7 cellular contexts compared by ENCODE assay signal in genomic region chr2:97230848-97231585, GRCh38.
DNase-seq lines count a peak whose midpoint lies in the region; ATAC-seq, FAIRE-seq and TF ChIP-seq lines count a peak whose summit lies in the region.
"Not testable (repeated sequence)": the region's sequence is repeated elsewhere in the genome, so short reads cannot be mapped to it uniquely, and the experiment has no call there.

No MANE protein-coding gene starts in this region.

- not testable (repeated sequence) for H3K9ac ChIP-seq in Karpas-422 (ENCODE audit: low read length); endodermal cell (ENCODE audit: extremely low read depth, low read length, poor library complexity, severe bottlenecking); HepG2 (ENCODE audit: insufficient read depth, low read depth, low read length)

- H3K79me2 ChIP-seq in Karpas-422 (ENCODE audit: low read length); HepG2 (ENCODE audit: insufficient read depth, low read length): not testable (repeated sequence)

- ATAC-seq in WTC11; right cardiac atrium; HepG2; aorta (ENCODE audit: low FRiP score): not testable (repeated sequence)

- intact Hi-C loops in right cardiac atrium (cut with DNase I); HepG2 (cut with micrococcal nuclease; ENCODE audit: unreplicated experiment); posterior vena cava (cut with DNase I); aorta (cut with DNase I): not testable (repeated sequence)

- H3K4me1 ChIP-seq in Karpas-422 (ENCODE audit: low read length); endodermal cell (ENCODE audit: control insufficient read depth, insufficient read depth, low read length); right cardiac atrium (ENCODE audit: control insufficient read depth, insufficient read depth, low read length); HepG2 (ENCODE audit: insufficient read depth, low read length); aorta (ENCODE audit: control insufficient read depth in 1 of 2, insufficient read depth in 2 of 2, low read length in 2 of 2): not testable (repeated sequence)

- not testable (repeated sequence) for H3K9me3 ChIP-seq in Karpas-422 (ENCODE audit: low read length); endodermal cell (ENCODE audit: control insufficient read depth, low read length); right cardiac atrium (ENCODE audit: control insufficient read depth, low read length); HepG2 (ENCODE audit: low read length); aorta (ENCODE audit: control insufficient read depth, low read length)

- 84 to 96% methylated on average over 3 to 10 of the region's 10 CpGs for WGBS in endodermal cell (ENCODE audit: insufficient coverage in 1 of 2, insufficient read length in 1 of 2), 2 experiments
- 96% methylated on average over 10 of the region's 10 CpGs for WGBS in right cardiac atrium
- WGBS in HepG2 (ENCODE audit: low lambda C conversion rate), result 95% methylated on average over 10 of the region's 10 CpGs
- WGBS in aorta, 2 donors, result 98% methylated on average over 10 of the region's 10 CpGs

- not testable (repeated sequence) for H3K36me3 ChIP-seq in Karpas-422 (ENCODE audit: insufficient read depth, low read length); HepG2 (replicated peaks in 1 of 2; ENCODE audit: control insufficient read depth in 1 of 2, insufficient read depth in 2 of 2, low read length in 2 of 2); aorta (ENCODE audit: control insufficient read depth in 1 of 2, insufficient read depth in 2 of 2, low read length in 1 of 2)
- H3K36me3 ChIP-seq in endodermal cell (ENCODE audit: control insufficient read depth, insufficient read depth, low read length), result peaks cover 11% of the 10 kb centered on the region

- H3K4me1 Mint-ChIP-seq in WTC11, endodermal cell: not testable (repeated sequence)

- not testable (repeated sequence) for H3K9me2 ChIP-seq in Karpas-422 (replicated peaks; ENCODE audit: insufficient read depth, low read length)

- not testable (repeated sequence) for FAIRE-seq in HepG2 (lab: Jason Lieb, UNC)

- not testable (repeated sequence) for H3K27ac Mint-ChIP-seq in WTC11, endodermal cell

- TF ChIP-seq RAD21 in HepG2 (CRISPR knock-in tag; IDR thresholded peaks at IDR 0.05), result not testable (repeated sequence)

- peaks cover 27% of the 10 kb centered on the region for H3K9me3 Mint-ChIP-seq in WTC11
- H3K9me3 Mint-ChIP-seq in endodermal cell, result peaks cover 23% of the 10 kb centered on the region

- not testable (repeated sequence) for TF ChIP-seq POLR2A in HepG2 (IDR thresholded peaks at IDR 0.05; ENCODE audit: insufficient read depth in 1 of 2, low read depth in 2 of 2, low read length in 2 of 2)

- DNase-seq in Karpas-422 (peak; percentile 11), WTC11 (ENCODE audit: low spot score) (peak; percentile 22), right cardiac atrium (peak in 2 of 3 donors; percentile 7 to 11), posterior vena cava (ENCODE audit: low spot score) (peak; percentile 50), aorta (peak; percentile 29 to 59)
- not testable (repeated sequence) for DNase-seq in endodermal cell; HepG2 (ENCODE audit: low spot score)

- TF ChIP-seq EP300 in HepG2 (IDR thresholded peaks at IDR 0.05; ENCODE audit: low read depth in 2 of 2, low read length in 2 of 2); HepG2 (CRISPR knock-in tag; IDR thresholded peaks at IDR 0.05; ENCODE audit: borderline replicate concordance): not testable (repeated sequence)

- not testable (repeated sequence) for TF ChIP-seq CTCF in WTC11 (IDR thresholded peaks at IDR 0.05); endodermal cell (conservative IDR thresholded peaks at IDR 0.05); HepG2 (CRISPR knock-in tag; IDR thresholded peaks at IDR 0.05)

- not testable (repeated sequence) for H2AFZ ChIP-seq in Karpas-422 (ENCODE audit: low read length); HepG2 (ENCODE audit: low read length)

- not testable (repeated sequence) for H4K20me1 ChIP-seq in Karpas-422 (ENCODE audit: insufficient read depth, low read depth, low read length); HepG2 (ENCODE audit: insufficient read depth, low read length)

- not testable (repeated sequence) for H3K27me3 Mint-ChIP-seq in WTC11 (ENCODE audit: low read depth); endodermal cell (ENCODE audit: insufficient read depth)

- H3K36me3 Mint-ChIP-seq in WTC11, result peaks cover 43% of the 10 kb centered on the region
- H3K36me3 Mint-ChIP-seq in endodermal cell (ENCODE audit: low read depth), result peaks cover 36% of the 10 kb centered on the region

- H3K4me2 ChIP-seq in Karpas-422 (ENCODE audit: low read depth, low read length, poor library complexity, severe bottlenecking); HepG2 (ENCODE audit: low read depth, low read length): not testable (repeated sequence)

- in situ Hi-C loops in HepG2 (cut with HindIII; ENCODE audit: extremely low pct_ligation_motif_present, low pct_unique_long_range_greater_than_20kb), result not testable (repeated sequence)

- not testable (repeated sequence) for H3K27me3 ChIP-seq in Karpas-422 (ENCODE audit: low read length); endodermal cell (ENCODE audit: control insufficient read depth, insufficient read depth, low read length, poor library complexity, severe bottlenecking); right cardiac atrium (ENCODE audit: control insufficient read depth, insufficient read depth); HepG2 (ENCODE audit: control insufficient read depth in 1 of 2, insufficient read depth in 2 of 2, low read length in 2 of 2); aorta (ENCODE audit: control insufficient read depth in 1 of 2, insufficient read depth in 2 of 2, low read length in 1 of 2)

- H3K4me3 Mint-ChIP-seq in WTC11, endodermal cell: not testable (repeated sequence)

- not testable (repeated sequence) for H3K4me3 ChIP-seq in Karpas-422 (ENCODE audit: low read length); right cardiac atrium (ENCODE audit: low read length); HepG2 (replicated peaks in 1 of 3; ENCODE audit: insufficient read depth in 1 of 3, low read depth in 2 of 3, low read length in 3 of 3); aorta (ENCODE audit: low read length in 2 of 2)
- peak overlapping the region; percentile 69 for H3K4me3 ChIP-seq in endodermal cell (ENCODE audit: low read length)

- CTCF ChIA-PET in WTC11 (lab: Charles Lee); HepG2 (lab: Yijun Ruan, JAX; ENCODE audit: low intra/inter-chr PET ratio, low total read pairs): not testable (repeated sequence)

- not testable (repeated sequence) for BruUV-seq in HepG2 (replicated peaks; lab: Mats Ljungman, UMichigan)

- POLR2A ChIA-PET in WTC11 (lab: Charles Lee); HepG2 (lab: Yijun Ruan, JAX): not testable (repeated sequence)

- not testable (repeated sequence) for H3K27ac ChIP-seq in Karpas-422 (ENCODE audit: low read length); endodermal cell (ENCODE audit: low read depth, low read length); right cardiac atrium (ENCODE audit: low read length); HepG2 (ENCODE audit: extremely low read length, insufficient read depth, low read length); aorta (ENCODE audit: low read depth in 1 of 2, low read length in 2 of 2)

TF ChIP-seq in HepG2, 621 proteins besides CTCF, POLR2A, EP300 and RAD21:
- TF ChIP-seq FOXA1 (IDR thresholded peaks at IDR 0.05), result not testable (repeated sequence)
- peak; percentile 53 for TF ChIP-seq FOXA1 (CRISPR knock-in tag; IDR thresholded peaks at IDR 0.05)
- peak; percentile 82; the same call in 1 of the 2 replicates for TF ChIP-seq ZNF281 (CRISPR knock-in tag; IDR thresholded peaks at IDR 0.05; ENCODE audit: borderline replicate concordance)
TF ChIP-seq in HepG2: peak in this region for 2; not testable (repeated sequence) for 619.
